ENCODE assay signal across 1 cellular context in genomic region chr17:42666126-42666525, GRCh38. TPM values are rescaled to one million over a fixed set of nuclear protein-coding genes. Genes with fewer than 3 reads are reported as not detected.
"Had no signal": no experiment of that assay in that cellular context is flagged by ENCODE, and none has a peak within 500 bp of the region (broad histone marks: within the 10 kb centered on the region; RNA-seq: fewer than 3 reads in every experiment).

No MANE protein-coding gene starts in this region.

RNA-seq across cellular contexts. Expression of gene CCR10, which starts 15.5 kb away (rescaled TPM):
- total RNA-seq: natural killer cell treated with Interleukin-12 subunit alpha and Interleukin-12 subunit beta and Interleukin-15 and Interleukin-18, amount 100 ng/mL, for 72 hours had no signal
